Comparison of ENCODE assay signal across 9 cellular contexts in genomic region chr5:6631441-6631840, GRCh38. TPM values are rescaled to one million over a fixed set of nuclear protein-coding genes. Genes with fewer than 3 reads are reported as not detected.
DNase-seq lines count a peak whose midpoint lies in the region; ATAC-seq and TF ChIP-seq lines count a peak whose summit lies in the region.
"Had no signal": no experiment of that assay in that cellular context is flagged by ENCODE, and none has a peak within 500 bp of the region (broad histone marks: within the 10 kb centered on the region; RNA-seq: fewer than 3 reads in every experiment).

No MANE protein-coding gene starts in this region.

- H3K4me3 ChIP-seq in AG04450 (ENCODE audit: low read depth, low read length), result peak overlapping the region; percentile 91

- peak overlapping the region; percentile 22 for H3K27ac Mint-ChIP-seq in HFFc6
- peak overlapping the region; percentile 38 for H3K27ac Mint-ChIP-seq in activated T-helper 2 cell treated with anti-CD3 and anti-CD28 coated beads, Interferon-gamma antibody, Interleukin-2, Interleukin-4, amounts not matched to agents 10 μg/mL and 5 μg/mL and 100 μg/mL, durations not matched to agents 14 hours and 24 hours and 36 hours
- H3K27ac Mint-ChIP-seq in immature natural killer cell, result peak overlapping the region; percentile 45 to 96 (median 80)

- intact Hi-C loops in activated T-helper 2 cell treated with anti-CD3 and anti-CD28 coated beads, Interferon-gamma antibody, Interleukin-2, Interleukin-4, amounts not matched to agents 10 μg/mL and 5 μg/mL and 100 μg/mL, durations not matched to agents 14 hours and 24 hours and 36 hours (cut with micrococcal nuclease), result loop anchor here (5.0 to 10.0 kb wide), 2 partner anchors 134 to 1233 kb away; partner anchors contain the start of genes FASTKD3 and MTRR

- no peak overlapping the region for H3K27ac ChIP-seq in AG04450 (ENCODE audit: low read depth, low read length)

- no peaks in the 10 kb centered on the region for H3K27me3 ChIP-seq in AG04450 (ENCODE audit: control insufficient read depth, insufficient read depth, low read length)

- H3K36me3 Mint-ChIP-seq in HFFc6 (ENCODE audit: low read depth), result peaks cover 53% of the 10 kb centered on the region
- peaks cover 57% of the 10 kb centered on the region for H3K36me3 Mint-ChIP-seq in activated T-helper 2 cell treated with anti-CD3 and anti-CD28 coated beads, Interferon-gamma antibody, Interleukin-2, Interleukin-4, amounts not matched to agents 10 μg/mL and 5 μg/mL and 100 μg/mL, durations not matched to agents 14 hours and 24 hours and 36 hours (ENCODE audit: low read depth)
- peaks cover 0 to 22% (median 8%) of the 10 kb centered on the region in 3 donors for H3K36me3 Mint-ChIP-seq in immature natural killer cell

- DNase-seq in AG04450 (ENCODE audit: low read depth, low spot score) (no peak), HFFc6 (no peak), immature natural killer cell (no peak), germinal center (ENCODE audit: low spot score) (no peak), amniotic stem cell (lab: John Stamatoyannopoulos, UW) (no peak), HCEC 1CT (no peak)
- DNase-seq in activated T-helper 2 cell treated with anti-CD3 and anti-CD28 coated beads, Interferon-gamma antibody, Interleukin-2, Interleukin-4, amounts not matched to agents 10 μg/mL and 5 μg/mL and 100 μg/mL, durations not matched to agents 14 hours and 24 hours and 36 hours (ENCODE audit: low spot score), result no peak
- DNase-seq: NCI-H345 had no signal

- CTCF ChIA-PET in AG04450 (lab: Charles Lee), result interaction anchor here (2.9 kb wide), 1 partner anchor 113 kb away, joined by 35 read pairs; no protein-coding TSS in a partner anchor

- ATAC-seq in HG03457 (IDR thresholded peaks at IDR 0.05; ENCODE audit: unreplicated experiment), result no peak

- TF ChIP-seq CTCF in AG04450 (IDR thresholded peaks at IDR 0.05; ENCODE audit: low read depth, low read length), result no peak
- no peak for TF ChIP-seq CTCF in HFFc6 (IDR thresholded peaks at IDR 0.05)

- POLR2A ChIA-PET in AG04450 (lab: Yijun Ruan, JAX), result no interaction called here

- H3K9me3 Mint-ChIP-seq in HFFc6 (no peaks in the 10 kb centered on the region), immature natural killer cell (no peaks in the 10 kb centered on the region)
- H3K9me3 Mint-ChIP-seq in activated T-helper 2 cell treated with anti-CD3 and anti-CD28 coated beads, Interferon-gamma antibody, Interleukin-2, Interleukin-4, amounts not matched to agents 10 μg/mL and 5 μg/mL and 100 μg/mL, durations not matched to agents 14 hours and 24 hours and 36 hours, result no peaks in the 10 kb centered on the region

- H3K27me3 Mint-ChIP-seq in HFFc6 (ENCODE audit: insufficient read depth) (no peaks in the 10 kb centered on the region; the same call in 1 of the 2 replicates), immature natural killer cell (ENCODE audit: low read depth in 3 of 3) (peaks cover 3 to 9% (median 4%) of the 10 kb centered on the region in 3 donors)
- H3K27me3 Mint-ChIP-seq in activated T-helper 2 cell treated with anti-CD3 and anti-CD28 coated beads, Interferon-gamma antibody, Interleukin-2, Interleukin-4, amounts not matched to agents 10 μg/mL and 5 μg/mL and 100 μg/mL, durations not matched to agents 14 hours and 24 hours and 36 hours (ENCODE audit: low read depth), result no peaks in the 10 kb centered on the region

- H3K4me1 Mint-ChIP-seq in HFFc6 (ENCODE audit: low read depth) (peaks cover 42% of the 10 kb centered on the region), immature natural killer cell (peaks cover 36 to 50% of the 10 kb centered on the region in 2 donors)
- H3K4me1 Mint-ChIP-seq in activated T-helper 2 cell treated with anti-CD3 and anti-CD28 coated beads, Interferon-gamma antibody, Interleukin-2, Interleukin-4, amounts not matched to agents 10 μg/mL and 5 μg/mL and 100 μg/mL, durations not matched to agents 14 hours and 24 hours and 36 hours (ENCODE audit: low read depth), result peaks cover 28% of the 10 kb centered on the region

- H3K9me3 ChIP-seq in AG04450 (ENCODE audit: control insufficient read depth, insufficient read depth, low read length), result no peaks in the 10 kb centered on the region

- H3K4me3 Mint-ChIP-seq in HFFc6 (peak overlapping the region; percentile 100), immature natural killer cell (peak overlapping the region; percentile 40 to 97 (median 89))
- peak overlapping the region; percentile 94 for H3K4me3 Mint-ChIP-seq in activated T-helper 2 cell treated with anti-CD3 and anti-CD28 coated beads, Interferon-gamma antibody, Interleukin-2, Interleukin-4, amounts not matched to agents 10 μg/mL and 5 μg/mL and 100 μg/mL, durations not matched to agents 14 hours and 24 hours and 36 hours (ENCODE audit: low read depth)

RNA-seq across cellular contexts. Expression of gene NSUN2, which starts 1.4 kb away (rescaled TPM):
- 41.5 and 42.0 TPM in 2 replicates for polyA plus RNA-seq in AG04450 (2011; rRNA removed)
- polyA minus RNA-seq in AG04450 (2011; rRNA and poly(A)+ RNA removed), result 30.2 and 32.1 TPM in 2 replicates
- total RNA-seq in HFFc6 (2021; fragmentation: NEBNext Ultra II Directional; extraction: Animal tissue kit (Norgen Biotek cat#: 25700)), result 10 to 100 TPM; 59.9 to 67.7 (median 60.5) TPM
- 124 and 125 TPM in 2 replicates for total RNA-seq in activated T-helper 2 cell treated with anti-CD3 and anti-CD28 coated beads, Interferon-gamma antibody, Interleukin-2, Interleukin-4, amounts not matched to agents 10 μg/mL and 5 μg/mL and 100 μg/mL, durations not matched to agents 14 hours and 24 hours and 36 hours
- 10 to 100 TPM; 21.0 to 53.7 (median 29.1) TPM for polyA plus RNA-seq in immature natural killer cell

RNA-seq across cellular contexts. Expression of gene SRD5A1, which starts 1.8 kb away (rescaled TPM):
- polyA plus RNA-seq in AG04450 (2011; rRNA removed), result 19.7 and 20.7 TPM in 2 replicates
- 7.3 and 9.8 TPM in 2 replicates for polyA minus RNA-seq in AG04450 (2011; rRNA and poly(A)+ RNA removed)
- 10 to 100 TPM; 24.0 to 28.5 (median 26.6) TPM for total RNA-seq in HFFc6 (2021; fragmentation: NEBNext Ultra II Directional; extraction: Animal tissue kit (Norgen Biotek cat#: 25700))
- total RNA-seq in activated T-helper 2 cell treated with anti-CD3 and anti-CD28 coated beads, Interferon-gamma antibody, Interleukin-2, Interleukin-4, amounts not matched to agents 10 μg/mL and 5 μg/mL and 100 μg/mL, durations not matched to agents 14 hours and 24 hours and 36 hours, result 15.3 and 16.0 TPM in 2 replicates
- polyA plus RNA-seq in immature natural killer cell, result 1 to 10 TPM; 4.8 to 9.6 (median 9.3) TPM

Comparison
In these comparisons a context has a peak if more than half of its experiments do, and no peak if none do; other contexts are left out.
1. H3K27ac Mint-ChIP-seq: peak in every context shown above with its lines; median percentile 80 in immature natural killer cell; 38 in activated T-helper 2 cell treated with anti-CD3 and anti-CD28 coated beads, Interferon-gamma antibody, Interleukin-2, Interleukin-4, amounts not matched to agents 10 μg/mL and 5 μg/mL and 100 μg/mL, durations not matched to agents 14 hours and 24 hours and 36 hours; 22 in HFFc6.